8 cellular contexts compared by ENCODE assay signal in the genomic region with DNA sequence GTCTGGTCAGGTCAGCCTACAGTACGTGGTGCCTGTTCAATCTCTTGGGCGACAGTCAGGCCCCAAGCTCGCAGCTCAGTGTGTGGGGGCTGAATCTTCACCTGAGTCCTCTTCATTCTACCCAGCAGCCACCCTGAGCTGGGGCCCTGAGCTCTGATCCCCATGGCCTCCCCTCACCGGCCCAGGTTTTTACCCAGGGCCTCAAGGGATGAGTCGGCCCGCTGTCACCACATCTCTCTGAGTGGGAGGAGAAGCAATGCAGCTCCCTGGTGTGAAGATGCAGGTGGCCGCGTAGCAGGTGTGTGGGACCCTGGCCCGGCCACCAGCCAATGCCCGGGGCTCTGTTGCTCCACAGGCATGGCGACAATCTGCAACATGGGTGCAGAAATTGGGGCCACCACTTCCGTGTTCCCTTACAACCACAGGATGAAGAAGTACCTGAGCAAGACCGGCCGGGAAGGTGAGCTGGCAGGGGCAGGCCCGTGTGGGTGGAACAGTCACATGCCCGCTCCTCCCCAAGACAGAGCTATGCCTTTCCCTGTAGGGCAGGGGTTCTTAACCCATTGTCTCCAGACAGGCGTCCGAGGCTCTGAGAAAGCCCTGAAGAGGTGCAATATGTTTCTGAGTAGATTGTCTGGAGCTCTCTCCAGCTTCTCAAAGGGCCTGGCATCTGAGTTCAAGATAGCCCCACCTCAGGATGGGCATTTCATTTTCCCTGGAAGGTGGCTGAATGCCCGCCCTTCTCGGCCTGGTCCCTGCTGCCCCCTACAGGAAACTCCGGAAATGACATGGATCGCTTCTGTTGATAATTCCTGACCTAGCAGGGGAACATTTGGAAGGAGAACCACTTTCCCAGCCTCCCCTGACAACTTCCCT. TPM values are rescaled to one million over a fixed set of nuclear protein-coding genes. Genes with fewer than 3 reads are reported as not detected.
DNase-seq lines count a peak whose midpoint lies in the region; ATAC-seq and TF ChIP-seq lines count a peak whose summit lies in the region.

No MANE protein-coding gene starts in this region.

- ATAC-seq in heart right ventricle (peak in 7 of 8 donors; percentile 21 to 60 (median 32)), HG02642 (IDR thresholded peaks at IDR 0.05; ENCODE audit: poor library complexity, unreplicated experiment) (no peak)

- H3K27me3 ChIP-seq in heart right ventricle = no peaks in the 10 kb centered on the region

- peaks cover 1 to 62% (median 26%) of the 10 kb centered on the region in 9 donors for H3K4me1 ChIP-seq in heart right ventricle

- intact Hi-C loops in heart right ventricle (cut with DNase I) = loop anchor here (1.0 to 5.0 kb wide), 7 partner anchors 45 to 115 kb away; a partner anchor contains a TSS

- CTCF ChIA-PET in AG04449 (lab: Yijun Ruan, JAX) = interaction anchor here (0.6 to 7.1 kb wide), 57 partner anchors 8 to 595 kb away, joined by 3 to 74 read pairs (median 6); a partner anchor contains a TSS

- no peak for DNase-seq in AG04449 (ENCODE audit: low read depth, low spot score)
- peak; percentile 27 for DNase-seq in NCI-H748 treated with DMSO at 0.1 percent for 48 hours (lab: John Stamatoyannopoulos, UW)
- peak; percentile 61 to 76 for DNase-seq in heart right ventricle
- DNase-seq in retina = peak; percentile 82
- DNase-seq in NCI-H1048 (lab: John Stamatoyannopoulos, UW) = no peak

- 46 to 54% methylated on average over 22 of the region's 22 CpGs for WGBS in heart right ventricle, 2 donors

- H3K9me3 ChIP-seq in heart right ventricle = no peaks in the 10 kb centered on the region

- peaks cover 0 to 89% (median 43%) of the 10 kb centered on the region in 9 donors for H3K36me3 ChIP-seq in heart right ventricle

- peak; percentile 89 for TF ChIP-seq CTCF in AG04449 (IDR thresholded peaks at IDR 0.05; ENCODE audit: insufficient read depth, low read length, missing control alignments)
- peak; percentile 80 for TF ChIP-seq CTCF in GM12875 (IDR thresholded peaks at IDR 0.05; ENCODE audit: borderline replicate concordance, insufficient read depth, low read depth, low read length)
- TF ChIP-seq CTCF in heart right ventricle (IDR thresholded peaks at IDR 0.05) = peak; percentile 81 to 94 (median 89)

- POLR2A ChIA-PET in AG04449 (lab: Yijun Ruan, JAX) = interaction anchor here (0.5 to 1.1 kb wide), 4 partner anchors 35 to 79 kb away, joined by 3 to 6 read pairs (median 3); a partner anchor contains a TSS

- peak overlapping the region; percentile 94 for H3K27ac ChIP-seq in angular gyrus (ENCODE audit: low read depth, low read length)
- H3K27ac ChIP-seq in heart right ventricle = peak overlapping the region in 8 of 10 donors; percentile 19 to 70 (median 46)

- H3K4me3 ChIP-seq in AG04449 (ENCODE audit: low read depth, low read length) (no peak overlapping the region), GM12875 (ENCODE audit: low read depth, low read length) (no peak overlapping the region), heart right ventricle (no peak overlapping the region)

RNA-seq across cellular contexts. Expression of a gene that starts 26.9 kb away (rescaled TPM):
- total RNA-seq in heart right ventricle = 10 to 100 TPM; 13.3 to 25.8 (median 16.9) TPM
- polyA plus RNA-seq in heart right ventricle = 10 to 100 TPM; 24.4 to 34.9 TPM

RNA-seq across cellular contexts. Expression of a gene that starts 43.4 kb away (rescaled TPM):
- total RNA-seq in heart right ventricle = 100 to 1,000 TPM; 112 to 301 (median 137) TPM
- 100 to 1,000 TPM; 300 to 410 TPM for polyA plus RNA-seq in heart right ventricle

RNA-seq across cellular contexts. Expression of a gene that starts 48.5 kb away (rescaled TPM):
- total RNA-seq in heart right ventricle = 1,000 to 10,000 TPM in 1 of 10 donors, 100 to 1,000 TPM in 9; 587 to 1,020 (median 900) TPM
- polyA plus RNA-seq in heart right ventricle = 100 to 1,000 TPM; 180 to 375 TPM

RNA-seq across cellular contexts. Expression of a gene that starts 48.9 kb away (rescaled TPM):
- total RNA-seq in heart right ventricle = 10 to 100 TPM; 13.3 to 27.2 (median 20.2) TPM
- polyA plus RNA-seq in heart right ventricle = 10 to 100 TPM; 36.3 to 41.3 TPM

Comparison
In these comparisons a context has a peak if more than half of its experiments do, and no peak if none do; other contexts are left out.
1. DNase-seq: peak in NCI-H748 treated with DMSO at 0.1 percent for 48 hours (single experiment), heart right ventricle (2 of 2) and retina (single experiment); none in AG04449 (single experiment) and NCI-H1048 (single experiment).
2. Peak in every context shown above with its lines, with median percentiles within 50 percentile points of each other: CTCF ChIP-seq.